ENCODE assay signal across 8 cellular contexts in the genomic region with DNA sequence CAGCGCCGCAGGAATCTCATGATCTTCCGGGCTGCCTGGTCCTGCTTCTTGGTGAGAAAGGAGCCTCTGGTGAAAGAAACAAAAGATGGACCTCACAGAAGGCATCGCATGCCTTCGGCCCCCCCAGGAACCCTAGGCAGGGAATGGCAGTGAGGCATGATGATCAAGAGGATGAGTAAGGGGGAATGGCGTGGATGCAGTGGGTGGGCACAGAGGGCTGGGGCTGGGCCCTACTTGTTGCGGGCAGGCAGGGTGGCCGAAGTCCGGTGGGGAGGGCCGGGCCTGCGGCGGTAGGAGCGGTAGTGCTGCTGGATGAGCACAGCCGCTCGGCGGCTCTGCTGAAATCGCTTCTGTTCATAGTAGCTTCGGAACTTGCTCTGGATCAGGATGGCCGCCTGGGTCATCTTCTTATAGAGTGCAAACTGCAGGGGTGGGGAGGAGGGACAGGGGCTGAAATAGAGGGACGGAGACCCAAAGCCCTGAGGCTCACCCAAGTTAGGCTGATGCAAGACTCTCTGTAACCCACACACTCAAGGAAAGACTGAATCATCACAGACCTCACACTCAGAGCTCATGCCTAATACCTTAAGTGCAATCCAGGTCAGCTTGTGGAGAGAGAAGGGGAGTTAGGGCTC. TPM values are rescaled to one million over a fixed set of nuclear protein-coding genes. Genes with fewer than 3 reads are reported as not detected.
A peak's percentile ranks its signal among the peaks of the same experiment; 100 is the strongest.
DNase-seq lines count a peak whose midpoint lies in the region; ATAC-seq and TF ChIP-seq lines count a peak whose summit lies in the region.

No MANE protein-coding gene starts in this region.

- intact Hi-C loops in activated CD4-positive, alpha-beta memory T cell treated with anti-CD3 and anti-CD28 coated beads for 36 hours (cut with micrococcal nuclease), result loop anchor here (1.0 to 5.0 kb wide), 4 partner anchors 18 to 63 kb away; a partner anchor contains a TSS

- TF ChIP-seq CTCF in chondrocyte (IDR thresholded peaks at IDR 0.05), result no peak

- H3K9ac ChIP-seq in SK-N-MC (ENCODE audit: insufficient read length), result peak overlapping the region; percentile 89

- H3K9me3 Mint-ChIP-seq in activated CD4-positive, alpha-beta memory T cell treated with anti-CD3 and anti-CD28 coated beads, Interleukin-2, amount 10 ng/mL, durations not matched to agents 7 days and 5 days, result no peaks in the 10 kb centered on the region
- peaks cover 3% of the 10 kb centered on the region for H3K9me3 Mint-ChIP-seq in activated CD4-positive, alpha-beta memory T cell treated with anti-CD3 and anti-CD28 coated beads for 36 hours
- no peaks in the 10 kb centered on the region for H3K9me3 Mint-ChIP-seq in chondrocyte (ENCODE audit: low read depth)

- H3K4me3 ChIP-seq in SK-N-MC, result peak overlapping the region; percentile 98

- H3K27ac Mint-ChIP-seq in activated CD4-positive, alpha-beta memory T cell treated with anti-CD3 and anti-CD28 coated beads, Interleukin-2, amount 10 ng/mL, durations not matched to agents 7 days and 5 days, result no peak overlapping the region
- H3K27ac Mint-ChIP-seq in activated CD4-positive, alpha-beta memory T cell treated with anti-CD3 and anti-CD28 coated beads for 36 hours, result no peak overlapping the region
- no peak overlapping the region for H3K27ac Mint-ChIP-seq in chondrocyte (ENCODE audit: unreplicated experiment)

- peaks cover 25% of the 10 kb centered on the region for H3K4me1 Mint-ChIP-seq in activated CD4-positive, alpha-beta memory T cell treated with anti-CD3 and anti-CD28 coated beads, Interleukin-2, amount 10 ng/mL, durations not matched to agents 7 days and 5 days
- peaks cover 37% of the 10 kb centered on the region for H3K4me1 Mint-ChIP-seq in activated CD4-positive, alpha-beta memory T cell treated with anti-CD3 and anti-CD28 coated beads for 36 hours (ENCODE audit: low read depth)
- H3K4me1 Mint-ChIP-seq in chondrocyte (ENCODE audit: low read depth), result peaks cover 48% of the 10 kb centered on the region

- peaks cover 38% of the 10 kb centered on the region for H3K36me3 Mint-ChIP-seq in activated CD4-positive, alpha-beta memory T cell treated with anti-CD3 and anti-CD28 coated beads, Interleukin-2, amount 10 ng/mL, durations not matched to agents 7 days and 5 days (ENCODE audit: low read depth)
- H3K36me3 Mint-ChIP-seq in activated CD4-positive, alpha-beta memory T cell treated with anti-CD3 and anti-CD28 coated beads for 36 hours, result peaks cover 34% of the 10 kb centered on the region
- H3K36me3 Mint-ChIP-seq in chondrocyte (ENCODE audit: low read depth), result peaks cover 30% of the 10 kb centered on the region

- H3K27me3 Mint-ChIP-seq in activated CD4-positive, alpha-beta memory T cell treated with anti-CD3 and anti-CD28 coated beads, Interleukin-2, amount 10 ng/mL, durations not matched to agents 7 days and 5 days, result no peaks in the 10 kb centered on the region
- H3K27me3 Mint-ChIP-seq in activated CD4-positive, alpha-beta memory T cell treated with anti-CD3 and anti-CD28 coated beads for 36 hours, result no peaks in the 10 kb centered on the region
- no peaks in the 10 kb centered on the region for H3K27me3 Mint-ChIP-seq in chondrocyte (ENCODE audit: low read depth)

- H3K9me3 ChIP-seq in SK-N-MC (ENCODE audit: low read depth, low read length), result no peaks in the 10 kb centered on the region

- DNase-seq in activated CD4-positive, alpha-beta memory T cell treated with anti-CD3 and anti-CD28 coated beads, Interleukin-2, amount 10 ng/mL, durations not matched to agents 7 days and 5 days, result peak; percentile 57
- no peak for DNase-seq in activated CD4-positive, alpha-beta memory T cell treated with anti-CD3 and anti-CD28 coated beads for 36 hours
- DNase-seq in SK-N-MC (ENCODE audit: low read depth, low spot score) (no peak), erythroblast (lab: John Stamatoyannopoulos, UW) (peak; percentile 24 to 67), putamen (ENCODE audit: low spot score) (peak; percentile 45), chondrocyte (ENCODE audit: low spot score) (no peak)

- peak overlapping the region; percentile 98; the same call in 1 of the 2 replicates for H3K27ac ChIP-seq in SK-N-MC

- POLR2A ChIA-PET in activated CD4-positive, alpha-beta memory T cell treated with anti-CD3 and anti-CD28 coated beads, Interleukin-2, amount 10 ng/mL, durations not matched to agents 7 days and 5 days (lab: Charles Lee), result interaction anchor here (1.1 to 15.5 kb wide), 10 partner anchors 11 to 825 kb away, joined by 3 to 711 read pairs (median 6); a partner anchor contains a TSS
- POLR2A ChIA-PET in activated CD4-positive, alpha-beta memory T cell treated with anti-CD3 and anti-CD28 coated beads for 36 hours (lab: Charles Lee), result interaction anchor here (0.7 to 10.7 kb wide), 11 partner anchors 11 to 179 kb away, joined by 3 to 346 read pairs (median 4); a partner anchor contains a TSS

- no peak for TF ChIP-seq POLR2A in erythroblast (IDR thresholded peaks at IDR 0.05; ENCODE audit: low read length)

- H3K36me3 ChIP-seq in SK-N-MC (ENCODE audit: insufficient read depth, low read length), result peaks cover 14% of the 10 kb centered on the region

- no peak for ATAC-seq in GM18519 (IDR thresholded peaks at IDR 0.05; ENCODE audit: low FRiP score, unreplicated experiment)
- ATAC-seq in GM18502 (IDR thresholded peaks at IDR 0.05; ENCODE audit: poor library complexity, unreplicated experiment), result no peak

- CTCF ChIA-PET in activated CD4-positive, alpha-beta memory T cell treated with anti-CD3 and anti-CD28 coated beads, Interleukin-2, amount 10 ng/mL, durations not matched to agents 7 days and 5 days (lab: Charles Lee), result interaction anchor here (0.9 to 2.4 kb wide), 7 partner anchors 10 to 93 kb away, joined by 4 to 22 read pairs (median 5); a partner anchor contains a TSS
- CTCF ChIA-PET in activated CD4-positive, alpha-beta memory T cell treated with anti-CD3 and anti-CD28 coated beads for 36 hours (lab: Charles Lee), result interaction anchor here (0.6 to 3.1 kb wide), 8 partner anchors 11 to 93 kb away, joined by 3 to 21 read pairs (median 4); a partner anchor contains a TSS

- no peak overlapping the region for H3K4me3 Mint-ChIP-seq in activated CD4-positive, alpha-beta memory T cell treated with anti-CD3 and anti-CD28 coated beads, Interleukin-2, amount 10 ng/mL, durations not matched to agents 7 days and 5 days
- no peak overlapping the region for H3K4me3 Mint-ChIP-seq in activated CD4-positive, alpha-beta memory T cell treated with anti-CD3 and anti-CD28 coated beads for 36 hours
- H3K4me3 Mint-ChIP-seq in chondrocyte (ENCODE audit: unreplicated experiment), result no peak overlapping the region

RNA-seq across cellular contexts. Expression of a gene that starts 1.4 kb away (rescaled TPM):
- total RNA-seq in activated CD4-positive, alpha-beta memory T cell treated with anti-CD3 and anti-CD28 coated beads, Interleukin-2, amount 10 ng/mL, durations not matched to agents 7 days and 5 days, result 10 to 100 TPM; 53.0 to 58.2 TPM
- 10 to 100 TPM; 60.6 to 65.8 TPM for total RNA-seq in activated CD4-positive, alpha-beta memory T cell treated with anti-CD3 and anti-CD28 coated beads for 36 hours
- total RNA-seq in chondrocyte, result 73.0 to 87.3 TPM (median 79.4 TPM) in 3 replicates

RNA-seq across cellular contexts. Expression of a gene that starts 18.1 kb away (rescaled TPM):
- total RNA-seq in activated CD4-positive, alpha-beta memory T cell treated with anti-CD3 and anti-CD28 coated beads, Interleukin-2, amount 10 ng/mL, durations not matched to agents 7 days and 5 days, result 10 to 100 TPM; 26.8 to 33.0 TPM
- 10 to 100 TPM; 26.5 to 26.8 TPM for total RNA-seq in activated CD4-positive, alpha-beta memory T cell treated with anti-CD3 and anti-CD28 coated beads for 36 hours
- total RNA-seq in chondrocyte, result 7.0 to 9.8 TPM (median 7.4 TPM) in 3 replicates

RNA-seq across cellular contexts. Expression of a gene that starts 18.4 kb away (rescaled TPM):
- 10 to 100 TPM; 73.2 to 80.1 TPM for total RNA-seq in activated CD4-positive, alpha-beta memory T cell treated with anti-CD3 and anti-CD28 coated beads, Interleukin-2, amount 10 ng/mL, durations not matched to agents 7 days and 5 days
- total RNA-seq in activated CD4-positive, alpha-beta memory T cell treated with anti-CD3 and anti-CD28 coated beads for 36 hours, result 100 to 1,000 TPM; 101 to 109 TPM
- 47.4 to 97.8 TPM (median 90.2 TPM) in 3 replicates for total RNA-seq in chondrocyte

RNA-seq across cellular contexts. Expression of a gene that starts 20.7 kb away (rescaled TPM):
- total RNA-seq in activated CD4-positive, alpha-beta memory T cell treated with anti-CD3 and anti-CD28 coated beads, Interleukin-2, amount 10 ng/mL, durations not matched to agents 7 days and 5 days, result 1,000 to 10,000 TPM; 2,149 to 2,220 TPM
- 1,000 to 10,000 TPM; 1,907 to 1,923 TPM for total RNA-seq in activated CD4-positive, alpha-beta memory T cell treated with anti-CD3 and anti-CD28 coated beads for 36 hours
- total RNA-seq in chondrocyte, result 512 to 784 TPM (median 766 TPM) in 3 replicates

RNA-seq across cellular contexts. Expression of a gene that starts 28.3 kb away (rescaled TPM):
- under 1 TPM in 1 of 2 experiments, not detected in 1; 0.25 TPM for total RNA-seq in activated CD4-positive, alpha-beta memory T cell treated with anti-CD3 and anti-CD28 coated beads, Interleukin-2, amount 10 ng/mL, durations not matched to agents 7 days and 5 days
- under 1 TPM in 1 of 2 experiments, not detected in 1; 0.40 TPM for total RNA-seq in activated CD4-positive, alpha-beta memory T cell treated with anti-CD3 and anti-CD28 coated beads for 36 hours
- total RNA-seq in chondrocyte, result 0.74 to 1.5 TPM (median 0.85 TPM) in 3 replicates

Comparison
In these comparisons a context has a peak if more than half of its experiments do, and no peak if none do; other contexts are left out.
1. DNase-seq: peak in activated CD4-positive, alpha-beta memory T cell treated with anti-CD3 and anti-CD28 coated beads, Interleukin-2, amount 10 ng/mL, durations not matched to agents 7 days and 5 days (single experiment), erythroblast (2 of 2) and putamen (single experiment); none in activated CD4-positive, alpha-beta memory T cell treated with anti-CD3 and anti-CD28 coated beads for 36 hours (single experiment), SK-N-MC (single experiment) and chondrocyte (single experiment).